ENCODE assay signal across 12 cellular contexts in the genomic region with DNA sequence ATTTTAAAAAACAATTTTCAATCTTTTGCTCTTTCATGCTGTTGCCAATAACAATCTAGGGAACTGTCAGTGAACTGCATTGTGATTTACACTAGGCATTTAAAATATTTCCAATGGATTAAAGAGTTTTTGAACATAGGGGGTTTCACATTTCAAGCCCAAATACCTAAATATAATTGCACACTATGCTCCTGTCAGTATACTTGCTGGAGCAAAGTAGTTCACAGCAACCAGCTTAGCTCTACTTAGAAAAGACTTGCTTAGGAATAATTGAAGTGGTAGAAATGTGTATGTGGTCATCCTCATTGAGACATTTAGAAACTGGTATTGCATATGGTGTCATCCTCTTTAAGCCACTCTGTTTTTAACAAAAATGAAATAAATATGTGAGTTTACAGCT.
"Had no signal": no experiment of that assay in that cellular context is flagged by ENCODE, and none has a peak within 500 bp of the region (broad histone marks: within the 10 kb centered on the region; RNA-seq: fewer than 3 reads in every experiment).

No MANE protein-coding gene starts in this region.

- H3K36me3 ChIP-seq: lower lobe of right lung, ovary, spleen had no signal

- H3K27ac ChIP-seq: lower lobe of right lung, spleen had no signal

- H3K9me3 Mint-ChIP-seq: activated B cell treated with CpG ODN at 0.5 μM for 24 hours; activated T-cell treated with anti-CD3 and anti-CD28 coated beads, Interleukin-2, amount 50 U/mL, for 24 hours had no signal

- FAIRE-seq: colon, TTC549 had no signal

- DNase-seq: activated B cell treated with CpG ODN at 0.5 μM for 24 hours; activated CD4-positive, alpha-beta T cell treated with anti-CD3 and anti-CD28 coated beads, Interleukin-2, amount 10 ng/mL, durations not matched to agents 24 days and 14 days; activated T-cell treated with anti-CD3 and anti-CD28 coated beads, Interleukin-2, amount 50 U/mL, for 24 hours; left colon; lower lobe of right lung; ovary; SHP77; spleen; T-helper 17 cell; trophoblast cell had no signal

- H3K4me3 Mint-ChIP-seq: activated B cell treated with CpG ODN at 0.5 μM for 24 hours; activated CD4-positive, alpha-beta T cell treated with anti-CD3 and anti-CD28 coated beads, Interleukin-2, amount 10 ng/mL, durations not matched to agents 24 days and 14 days; activated T-cell treated with anti-CD3 and anti-CD28 coated beads, Interleukin-2, amount 50 U/mL, for 24 hours; T-helper 17 cell had no signal

- H3K27me3 Mint-ChIP-seq: activated B cell treated with CpG ODN at 0.5 μM for 24 hours; activated CD4-positive, alpha-beta T cell treated with anti-CD3 and anti-CD28 coated beads, Interleukin-2, amount 10 ng/mL, durations not matched to agents 24 days and 14 days; activated T-cell treated with anti-CD3 and anti-CD28 coated beads, Interleukin-2, amount 50 U/mL, for 24 hours; T-helper 17 cell had no signal

- ATAC-seq: left colon, lower lobe of right lung, T-helper 17 cell had no signal

- H3K4me3 ChIP-seq: lower lobe of right lung, ovary, spleen had no signal

- H3K27me3 ChIP-seq: ovary, spleen had no signal

- H3K27ac Mint-ChIP-seq: activated B cell treated with CpG ODN at 0.5 μM for 24 hours; activated CD4-positive, alpha-beta T cell treated with anti-CD3 and anti-CD28 coated beads, Interleukin-2, amount 10 ng/mL, durations not matched to agents 24 days and 14 days; activated T-cell treated with anti-CD3 and anti-CD28 coated beads, Interleukin-2, amount 50 U/mL, for 24 hours; T-helper 17 cell had no signal

- H3K9me3 ChIP-seq: lower lobe of right lung, ovary had no signal
